ENCODE assay signal across 24 cellular contexts in the genomic region with DNA sequence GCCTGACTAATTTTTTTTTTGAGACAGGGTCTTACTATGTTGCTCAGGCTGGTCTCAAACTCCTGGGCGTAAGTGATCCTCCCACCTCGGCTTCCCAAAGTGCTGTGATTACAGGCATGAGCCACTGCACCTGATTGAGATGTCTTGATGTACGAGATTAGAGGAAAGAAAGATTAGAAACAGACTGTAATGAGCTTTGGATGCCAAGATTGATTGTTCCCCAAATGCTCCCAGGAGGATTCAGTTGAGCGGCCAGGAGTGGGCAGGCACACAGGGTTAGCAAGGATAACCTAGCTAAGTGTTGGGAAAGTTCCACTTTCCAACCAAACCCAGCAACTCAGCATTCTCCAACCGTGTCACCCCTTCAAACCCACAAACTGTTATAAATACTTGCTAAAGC.
"Had no signal": no experiment of that assay in that cellular context is flagged by ENCODE, and none has a peak within 500 bp of the region (broad histone marks: within the 10 kb centered on the region; RNA-seq: fewer than 3 reads in every experiment).

No MANE protein-coding gene starts in this region.

- H3K27ac ChIP-seq: ascending aorta, heart right ventricle, left lung, ovary, prostate gland, suprapubic skin, tibial nerve had no signal

- H3K4me3 Mint-ChIP-seq: activated CD4-positive, alpha-beta T cell treated with anti-CD3 and anti-CD28 coated beads for 36 hours; activated naive CD4-positive, alpha-beta T cell treated with anti-CD3 and anti-CD28 coated beads, Interleukin-2, amount 10 ng/mL, durations not matched to agents 7 days and 5 days; activated naive CD8-positive, alpha-beta T cell treated with anti-CD3 and anti-CD28 coated beads, Interleukin-2, amount 10 ng/mL, durations not matched to agents 7 days and 5 days; activated T-cell treated with anti-CD3 and anti-CD28 coated beads, Interleukin-2, amount 50 U/mL, for 72 hours; natural killer cell; stimulated activated naive B cell treated with anti-CD40 and anti-IgM and Interleukin-4, amounts not matched to agents 10 μg/mL and 1 μg/mL and 100 μg/mL, for 72 hours; T-cell; T-helper 2 cell treated with Interferon-gamma antibody and Interleukin-4, amounts not matched to agents 5 μg/mL and 100 μg/mL, for 36 hours had no signal

- H3K36me3 Mint-ChIP-seq: activated naive CD4-positive, alpha-beta T cell treated with anti-CD3 and anti-CD28 coated beads, Interleukin-2, amount 10 ng/mL, durations not matched to agents 7 days and 5 days; activated naive CD8-positive, alpha-beta T cell treated with anti-CD3 and anti-CD28 coated beads, Interleukin-2, amount 10 ng/mL, durations not matched to agents 7 days and 5 days; natural killer cell; stimulated activated naive B cell treated with anti-CD40 and anti-IgM and Interleukin-4, amounts not matched to agents 10 μg/mL and 1 μg/mL and 100 μg/mL, for 72 hours; T-cell had no signal

- H3K36me3 ChIP-seq: ascending aorta, heart right ventricle, left lung, ovary, prostate gland, suprapubic skin, tibial nerve had no signal

- H3K4me1 ChIP-seq: ascending aorta, left lung, prostate gland had no signal

- DNase-seq: activated CD4-positive, alpha-beta T cell treated with anti-CD3 and anti-CD28 coated beads for 36 hours; activated CD4-positive, CD25-positive, alpha-beta regulatory T cell; activated naive CD4-positive, alpha-beta T cell treated with anti-CD3 and anti-CD28 coated beads, Interleukin-2, amount 10 ng/mL, durations not matched to agents 7 days and 5 days; activated naive CD8-positive, alpha-beta T cell treated with anti-CD3 and anti-CD28 coated beads, Interleukin-2, amount 10 ng/mL, durations not matched to agents 7 days and 5 days; activated T-cell treated with anti-CD3 and anti-CD28 coated beads for 4 hours; activated T-cell treated with anti-CD3 and anti-CD28 coated beads, Interleukin-2, amount 50 U/mL, for 72 hours; caudate nucleus; cortex of kidney; foreskin fibroblast; heart right ventricle; left lung; mesendoderm; natural killer cell; ovary; retina; small intestine; stimulated activated naive B cell treated with anti-CD40 and anti-IgM and Interleukin-4, amounts not matched to agents 10 μg/mL and 1 μg/mL and 100 μg/mL, for 72 hours; T-cell had no signal

- H3K27me3 Mint-ChIP-seq: activated CD4-positive, alpha-beta T cell treated with anti-CD3 and anti-CD28 coated beads for 36 hours had no signal

- H3K4me3 ChIP-seq: ascending aorta, heart right ventricle, left lung, lung, ovary, prostate gland, suprapubic skin, tibial nerve had no signal

- H3K9me3 Mint-ChIP-seq: activated naive CD4-positive, alpha-beta T cell treated with anti-CD3 and anti-CD28 coated beads, Interleukin-2, amount 10 ng/mL, durations not matched to agents 7 days and 5 days; activated naive CD8-positive, alpha-beta T cell treated with anti-CD3 and anti-CD28 coated beads, Interleukin-2, amount 10 ng/mL, durations not matched to agents 7 days and 5 days; activated T-cell treated with anti-CD3 and anti-CD28 coated beads, Interleukin-2, amount 50 U/mL, for 72 hours; natural killer cell; stimulated activated naive B cell treated with anti-CD40 and anti-IgM and Interleukin-4, amounts not matched to agents 10 μg/mL and 1 μg/mL and 100 μg/mL, for 72 hours; T-cell; T-helper 2 cell treated with Interferon-gamma antibody and Interleukin-4, amounts not matched to agents 5 μg/mL and 100 μg/mL, for 36 hours had no signal

- H3K27me3 ChIP-seq: ascending aorta, heart right ventricle, left lung, ovary, suprapubic skin, tibial nerve had no signal

- H3K9me3 ChIP-seq: ascending aorta, heart right ventricle, left lung, ovary, prostate gland, suprapubic skin, tibial nerve had no signal

- H3K27ac Mint-ChIP-seq: activated CD4-positive, alpha-beta T cell treated with anti-CD3 and anti-CD28 coated beads for 36 hours; activated naive CD4-positive, alpha-beta T cell treated with anti-CD3 and anti-CD28 coated beads, Interleukin-2, amount 10 ng/mL, durations not matched to agents 7 days and 5 days; activated naive CD8-positive, alpha-beta T cell treated with anti-CD3 and anti-CD28 coated beads, Interleukin-2, amount 10 ng/mL, durations not matched to agents 7 days and 5 days; activated T-cell treated with anti-CD3 and anti-CD28 coated beads, Interleukin-2, amount 50 U/mL, for 72 hours; natural killer cell; stimulated activated naive B cell treated with anti-CD40 and anti-IgM and Interleukin-4, amounts not matched to agents 10 μg/mL and 1 μg/mL and 100 μg/mL, for 72 hours; T-cell; T-helper 2 cell treated with Interferon-gamma antibody and Interleukin-4, amounts not matched to agents 5 μg/mL and 100 μg/mL, for 36 hours had no signal
